9 cellular contexts compared by ENCODE assay signal in genomic region chr2:48205137-48205798, GRCh38.
A peak's percentile ranks its signal among the peaks of the same experiment; 100 is the strongest.
DNase-seq lines count a peak whose midpoint lies in the region; ATAC-seq and TF ChIP-seq lines count a peak whose summit lies in the region.
"Had no signal": no experiment of that assay in that cellular context is flagged by ENCODE, and none has a peak within 500 bp of the region (broad histone marks: within the 10 kb centered on the region; RNA-seq: fewer than 3 reads in every experiment).

No MANE protein-coding gene starts in this region.

- CTCF ChIA-PET in HEK293T (lab: Yijun Ruan, JAX), result interaction anchor here (0.6 kb wide), 1 partner anchor 347 kb away, joined by 5 read pairs; no protein-coding TSS in a partner anchor

- ATAC-seq in GM19035 (IDR thresholded peaks at IDR 0.05; ENCODE audit: unreplicated experiment), result peak; percentile 69
- ATAC-seq in HG03095 (IDR thresholded peaks at IDR 0.05; ENCODE audit: unreplicated experiment), result peak; percentile 75
- ATAC-seq in sciatic nerve, result peak; percentile 80

- intact Hi-C loops in sciatic nerve (cut with DNase I), result no loop called here

- POLR2A ChIA-PET in HEK293T (lab: Yijun Ruan, JAX), result no interaction called here

- no peak overlapping the region for H3K4me3 ChIP-seq in cardiac fibroblast (replicated peaks in 1 of 2; ENCODE audit: low read depth in 2 of 2, low read length in 2 of 2)

- TF ChIP-seq CTCF in cardiac fibroblast (IDR thresholded peaks at IDR 0.05; ENCODE audit: low read depth, low read length), result peak; percentile 30

- DNase-seq in cardiac fibroblast (ENCODE audit: low read depth in 2 of 2), result peak; percentile 23 to 33
- no peak for DNase-seq in sciatic nerve (ENCODE audit: low spot score)
- no peak for DNase-seq in cerebellar nuclear complex (lab: John Stamatoyannopoulos, UW)
- no peak for DNase-seq in HEK293T (ENCODE audit: extremely low spot score)
- DNase-seq in MV-4-11 (lab: John Stamatoyannopoulos, UW), result no peak
- DNase-seq in activated CD4-positive, CD25-positive, alpha-beta regulatory T cell treated with anti-CD3 and anti-CD28 coated beads, Interleukin-2, amount 50 U/mL, for 72 hours, result no peak
- DNase-seq: NCI-H1436 had no signal

TF ChIP-seq in HEK293T, 16 proteins besides CTCF, POLR2A, EP300 and RAD21:
- TF ChIP-seq L3MBTL2 (conservative IDR thresholded peaks at IDR 0.05) (no peak), HDGF (IDR thresholded peaks at IDR 0.05; ENCODE audit: borderline replicate concordance) (no peak)

Comparison
In these comparisons a context has a peak if more than half of its experiments do, and no peak if none do; other contexts are left out.
1. DNase-seq: peak in cardiac fibroblast (2 of 2); none in sciatic nerve (single experiment), cerebellar nuclear complex (0 of 2), HEK293T (single experiment), MV-4-11 (single experiment) and activated CD4-positive, CD25-positive, alpha-beta regulatory T cell treated with anti-CD3 and anti-CD28 coated beads, Interleukin-2, amount 50 U/mL, for 72 hours (single experiment).
2. Peak in every context shown above with its lines, with median percentiles within 50 percentile points of each other: ATAC-seq.